In genomic region chr20:5065489-5066383, GRCh38 we compare ENCODE assay signal across 9 cellular contexts.
DNase-seq lines count a peak whose midpoint lies in the region; ATAC-seq and TF ChIP-seq lines count a peak whose summit lies in the region.
"Had no signal": no experiment of that assay in that cellular context is flagged by ENCODE, and none has a peak within 500 bp of the region (broad histone marks: within the 10 kb centered on the region; RNA-seq: fewer than 3 reads in every experiment).

No MANE protein-coding gene starts in this region.

- ATAC-seq in GM18511 (IDR thresholded peaks at IDR 0.05; ENCODE audit: unreplicated experiment) (no peak), HG02759 (IDR thresholded peaks at IDR 0.05; ENCODE audit: unreplicated experiment) (no peak), HG02798 (IDR thresholded peaks at IDR 0.05; ENCODE audit: poor library complexity, unreplicated experiment) (no peak)

- DNase-seq in GOT3 (lab: John Stamatoyannopoulos, UW) (peak; percentile 95), RKO (ENCODE audit: low spot score) (peak; percentile 95), fibroblast of pulmonary artery (ENCODE audit: low read depth) (peak; percentile 95), retinal pigment epithelial cell (ENCODE audit: low read depth) (peak; percentile 72), medulla oblongata (ENCODE audit: extremely low spot score) (no peak)
- DNase-seq: activated naive CD8-positive, alpha-beta T cell treated with anti-CD3 and anti-CD28 coated beads, Interleukin-2, amount 10 ng/mL, durations not matched to agents 7 days and 5 days had no signal

- TF ChIP-seq CTCF in fibroblast of pulmonary artery (IDR thresholded peaks at IDR 0.05; ENCODE audit: low read length, missing control alignments) (no peak), retinal pigment epithelial cell (conservative IDR thresholded peaks at IDR 0.05; ENCODE audit: low read depth, low read length) (no peak)

- H3K4me3 ChIP-seq in fibroblast of pulmonary artery (replicated peaks; ENCODE audit: low read depth, low read length): no peak overlapping the region
- no peak overlapping the region for H3K4me3 ChIP-seq in retinal pigment epithelial cell (ENCODE audit: low read length)
